Comparison of ENCODE assay signal across 17 cellular contexts in the genomic region with DNA sequence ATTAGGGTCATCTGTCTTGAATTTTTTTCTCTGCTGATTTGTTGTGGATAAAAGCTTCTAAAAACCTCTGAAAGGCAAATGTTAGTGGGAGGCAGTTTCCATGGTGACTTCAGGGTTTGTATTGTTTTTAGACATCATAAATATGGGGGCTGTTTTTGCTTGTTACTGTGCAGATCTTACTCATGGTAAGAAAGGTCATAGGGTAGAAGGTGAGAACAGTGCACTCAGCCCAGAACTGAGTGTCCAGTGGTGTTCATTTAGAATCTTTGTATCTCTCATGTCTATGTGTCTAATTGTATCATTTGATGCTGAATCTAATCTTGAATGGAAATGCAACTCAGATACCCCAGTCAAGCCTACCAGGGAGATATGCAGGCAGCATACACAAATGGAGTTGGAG.
"Had no signal": no experiment of that assay in that cellular context is flagged by ENCODE, and none has a peak within 500 bp of the region (broad histone marks: within the 10 kb centered on the region; RNA-seq: fewer than 3 reads in every experiment).

No MANE protein-coding gene starts in this region.

- H3K9me3 ChIP-seq: gastrocnemius medialis, mucosa of descending colon had no signal

- H3K27me3 ChIP-seq: gastrocnemius medialis, spleen had no signal

- DNase-seq: effector CD4-positive, alpha-beta T cell; endodermal cell; gastrocnemius medialis; heart right ventricle; hypothalamus; kidney glomerular epithelial cell; mucosa of descending colon; naive thymus-derived CD8-positive, alpha-beta T cell; posterior cingulate gyrus; spleen; stimulated activated CD4-positive, alpha-beta T cell treated with anti-CD3 and anti-CD28 coated beads, Interleukin-15, amount 100 ng/mL, for 24 hours; stimulated activated CD4-positive, alpha-beta T cell treated with anti-CD3 and anti-CD28 coated beads, Interleukin-1b, Interleukin-23, amount 100 ng/mL, for 48 hours; stimulated activated CD4-positive, alpha-beta T cell treated with anti-CD3 and anti-CD28 coated beads, Interleukin-4, amount 100 ng/mL, for 24 hours; stimulated activated naive B cell treated with anti-CD40 and anti-IgM and Interleukin-4, amounts not matched to agents 10 μg/mL and 1 μg/mL and 100 μg/mL, for 72 hours had no signal

- H3K4me1 Mint-ChIP-seq: endodermal cell; naive thymus-derived CD8-positive, alpha-beta T cell; stimulated activated naive B cell treated with anti-CD40 and anti-IgM and Interleukin-4, amounts not matched to agents 10 μg/mL and 1 μg/mL and 100 μg/mL, for 72 hours had no signal

- H3K4me3 ChIP-seq: coronary artery, gastrocnemius medialis, heart right ventricle, mucosa of descending colon, spleen had no signal

- H3K36me3 ChIP-seq: gastrocnemius medialis, heart right ventricle, spleen had no signal

- H3K27ac Mint-ChIP-seq: endodermal cell; naive thymus-derived CD8-positive, alpha-beta T cell; stimulated activated naive B cell treated with anti-CD40 and anti-IgM and Interleukin-4, amounts not matched to agents 10 μg/mL and 1 μg/mL and 100 μg/mL, for 72 hours; type B pancreatic cell had no signal

- H3K4me3 Mint-ChIP-seq: endodermal cell; naive thymus-derived CD8-positive, alpha-beta T cell; stimulated activated naive B cell treated with anti-CD40 and anti-IgM and Interleukin-4, amounts not matched to agents 10 μg/mL and 1 μg/mL and 100 μg/mL, for 72 hours; type B pancreatic cell had no signal

- H3K4me1 ChIP-seq: gastrocnemius medialis, heart right ventricle, spleen had no signal

- H3K27ac ChIP-seq: coronary artery, gastrocnemius medialis, heart right ventricle, spleen had no signal

- H3K27me3 Mint-ChIP-seq: naive thymus-derived CD8-positive, alpha-beta T cell; type B pancreatic cell had no signal

- H3K36me3 Mint-ChIP-seq: naive thymus-derived CD8-positive, alpha-beta T cell; stimulated activated naive B cell treated with anti-CD40 and anti-IgM and Interleukin-4, amounts not matched to agents 10 μg/mL and 1 μg/mL and 100 μg/mL, for 72 hours; type B pancreatic cell had no signal

- ATAC-seq: gastrocnemius medialis; heart right ventricle; mucosa of descending colon; naive thymus-derived CD8-positive, alpha-beta T cell; sciatic nerve; stimulated activated naive B cell treated with anti-CD40 and anti-IgM and Interleukin-4, amounts not matched to agents 10 μg/mL and 1 μg/mL and 100 μg/mL, for 72 hours had no signal
